ENCODE assay signal across 13 cellular contexts in genomic region chr22:40237788-40238424, GRCh38.
A peak's percentile ranks its signal among the peaks of the same experiment; 100 is the strongest.
DNase-seq lines count a peak whose midpoint lies in the region; ATAC-seq and TF ChIP-seq lines count a peak whose summit lies in the region.
"Had no signal": no experiment of that assay in that cellular context is flagged by ENCODE, and none has a peak within 500 bp of the region (broad histone marks: within the 10 kb centered on the region; RNA-seq: fewer than 3 reads in every experiment).

No MANE protein-coding gene starts in this region.

- TF ChIP-seq EP300 in suprapubic skin (IDR thresholded peaks at IDR 0.05): no peak

- peaks cover 3% of the 10 kb centered on the region for H3K36me3 ChIP-seq in suprapubic skin
- peaks cover 0 to 1% (median 0%) of the 10 kb centered on the region in 3 donors for H3K36me3 ChIP-seq in tibial artery
- H3K36me3 ChIP-seq: MG63 had no signal

- H3K4me1 ChIP-seq in suprapubic skin (peaks cover 37% of the 10 kb centered on the region), tibial artery (peaks cover 0 to 39% (median 19%) of the 10 kb centered on the region in 4 donors)

- no peaks in the 10 kb centered on the region for H3K9me3 Mint-ChIP-seq in activated naive CD4-positive, alpha-beta T cell treated with anti-CD3 and anti-CD28 coated beads, Interleukin-2, amount 50 U/mL, for 24 hours
- H3K9me3 Mint-ChIP-seq in T-cell: no peaks in the 10 kb centered on the region

- H3K27me3 ChIP-seq in suprapubic skin (no peaks in the 10 kb centered on the region), tibial artery (no peaks in the 10 kb centered on the region)
- H3K27me3 ChIP-seq: MG63, stomach had no signal

- POLR2A ChIA-PET in T-cell (lab: Charles Lee): interaction anchor here in 1 of 2 donors (0.6 kb wide), 1 partner anchor 38 kb away, joined by 6 read pairs; no protein-coding TSS in a partner anchor

- TF ChIP-seq CTCF in suprapubic skin (IDR thresholded peaks at IDR 0.05) (no peak), tibial artery (IDR thresholded peaks at IDR 0.05) (no peak)

- H3K27ac ChIP-seq in suprapubic skin: peak overlapping the region; percentile 64
- no peak overlapping the region for H3K27ac ChIP-seq in tibial artery

- H3K36me3 Mint-ChIP-seq in activated naive CD4-positive, alpha-beta T cell treated with anti-CD3 and anti-CD28 coated beads, Interleukin-2, amount 50 U/mL, for 24 hours: no peaks in the 10 kb centered on the region
- H3K36me3 Mint-ChIP-seq in T-cell: peaks cover 11% of the 10 kb centered on the region

- peak overlapping the region; percentile 16 for H3K4me3 Mint-ChIP-seq in activated naive CD4-positive, alpha-beta T cell treated with anti-CD3 and anti-CD28 coated beads, Interleukin-2, amount 50 U/mL, for 24 hours
- peak overlapping the region in 1 of 3 donors; percentile 56 for H3K4me3 Mint-ChIP-seq in T-cell

- peaks cover 93% of the 10 kb centered on the region for H3K4me1 Mint-ChIP-seq in activated naive CD4-positive, alpha-beta T cell treated with anti-CD3 and anti-CD28 coated beads, Interleukin-2, amount 50 U/mL, for 24 hours
- H3K4me1 Mint-ChIP-seq in T-cell: peaks cover 89 to 95% (median 93%) of the 10 kb centered on the region in 3 donors

- peak overlapping the region; percentile 94 for H3K27ac Mint-ChIP-seq in activated naive CD4-positive, alpha-beta T cell treated with anti-CD3 and anti-CD28 coated beads, Interleukin-2, amount 50 U/mL, for 24 hours
- H3K27ac Mint-ChIP-seq in T-cell: peak overlapping the region; percentile 85 to 90

- no peaks in the 10 kb centered on the region for H3K27me3 Mint-ChIP-seq in activated naive CD4-positive, alpha-beta T cell treated with anti-CD3 and anti-CD28 coated beads, Interleukin-2, amount 50 U/mL, for 24 hours
- no peaks in the 10 kb centered on the region for H3K27me3 Mint-ChIP-seq in T-cell

- no peak for TF ChIP-seq POLR2A in suprapubic skin (IDR thresholded peaks at IDR 0.05)

- CTCF ChIA-PET in T-cell (lab: Charles Lee): no interaction called here

- WGBS in suprapubic skin: 86% methylated on average over 13 of the region's 13 CpGs

- intact Hi-C loops in tibial artery (cut with DNase I; ENCODE audit: low total_unique reads): no loop called here

- no peak for DNase-seq in activated naive CD4-positive, alpha-beta T cell treated with anti-CD3 and anti-CD28 coated beads, Interleukin-2, amount 50 U/mL, for 16 hours
- DNase-seq in T-cell (no peak), fibroblast of gingiva (ENCODE audit: low read depth) (peak; percentile 12), suprapubic skin (ENCODE audit: low spot score in 2 of 2) (no peak), tibial artery (no peak)
- DNase-seq: activated CD4-positive, alpha-beta T cell treated with anti-CD3 and anti-CD28 coated beads for 4 hours; AML-193; SHP77 treated with DMSO at 0.1 percent for 48 hours; stomach had no signal

- H3K4me3 ChIP-seq in suprapubic skin: no peak overlapping the region
- H3K4me3 ChIP-seq in tibial artery: no peak overlapping the region
- H3K4me3 ChIP-seq: stomach had no signal

- ATAC-seq in T-cell (replicated peaks in 1 of 4) (no peak), HG03354 (IDR thresholded peaks at IDR 0.05; ENCODE audit: poor library complexity, severe bottlenecking, unreplicated experiment) (no peak), HG03108 (IDR thresholded peaks at IDR 0.05; ENCODE audit: unreplicated experiment) (no peak)

- H3K9me3 ChIP-seq in suprapubic skin (no peaks in the 10 kb centered on the region), tibial artery (no peaks in the 10 kb centered on the region)
- H3K9me3 ChIP-seq: MG63, stomach had no signal
